ENCODE assay signal across 1 cellular context in the genomic region with DNA sequence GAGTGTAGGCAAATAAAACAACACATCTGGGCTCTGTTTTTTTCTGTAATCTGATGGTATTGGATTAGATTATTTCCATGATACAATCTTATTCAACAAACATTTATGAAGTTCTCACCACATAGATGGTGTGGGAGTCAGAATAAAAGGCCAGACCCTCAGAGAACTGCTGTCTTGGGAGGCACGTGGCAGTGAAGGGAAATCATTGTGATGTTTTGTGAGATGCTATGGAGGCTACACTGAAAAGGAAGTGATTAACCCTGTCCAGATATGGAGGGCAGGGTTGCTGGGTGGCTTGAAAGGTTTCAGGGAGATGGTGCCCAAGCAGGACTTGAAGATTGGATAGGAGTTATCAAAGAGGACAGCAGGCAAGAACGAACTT.
TF ChIP-seq lines count a peak whose summit lies in the region.

No MANE protein-coding gene starts in this region.

TF ChIP-seq in endothelial cell of umbilical vein, 7 proteins besides CTCF, POLR2A, EP300 and RAD21:
- TF ChIP-seq MYC (IDR thresholded peaks at IDR 0.05; ENCODE audit: low read depth, low read length) (no peak), GATA2 (IDR thresholded peaks at IDR 0.05; ENCODE audit: insufficient read depth, insufficient read length, low read depth, low read length) (no peak), POLR2AphosphoS5 (IDR thresholded peaks at IDR 0.05; ENCODE audit: insufficient read depth, low read depth, low read length) (no peak), JUN (IDR thresholded peaks at IDR 0.05; ENCODE audit: borderline replicate concordance, insufficient read depth, insufficient read length, low read depth) (no peak), EZH2 (IDR thresholded peaks at IDR 0.05; ENCODE audit: borderline replicate concordance, low read depth, low read length, severe bottlenecking) (no peak), FOS (IDR thresholded peaks at IDR 0.05; ENCODE audit: borderline replicate concordance, insufficient read depth, low read length) (no peak)
- TF ChIP-seq, protein P1, sequence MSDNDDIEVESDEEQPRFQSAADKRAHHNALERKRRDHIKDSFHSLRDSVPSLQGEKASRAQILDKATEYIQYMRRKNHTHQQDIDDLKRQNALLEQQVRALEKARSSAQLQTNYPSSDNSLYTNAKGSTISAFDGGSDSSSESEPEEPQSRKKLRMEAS (IDR thresholded peaks at IDR 0.05; ENCODE audit: insufficient read depth, insufficient read length), result no peak
